ENCODE assay signal across 8 cellular contexts in the genomic region with DNA sequence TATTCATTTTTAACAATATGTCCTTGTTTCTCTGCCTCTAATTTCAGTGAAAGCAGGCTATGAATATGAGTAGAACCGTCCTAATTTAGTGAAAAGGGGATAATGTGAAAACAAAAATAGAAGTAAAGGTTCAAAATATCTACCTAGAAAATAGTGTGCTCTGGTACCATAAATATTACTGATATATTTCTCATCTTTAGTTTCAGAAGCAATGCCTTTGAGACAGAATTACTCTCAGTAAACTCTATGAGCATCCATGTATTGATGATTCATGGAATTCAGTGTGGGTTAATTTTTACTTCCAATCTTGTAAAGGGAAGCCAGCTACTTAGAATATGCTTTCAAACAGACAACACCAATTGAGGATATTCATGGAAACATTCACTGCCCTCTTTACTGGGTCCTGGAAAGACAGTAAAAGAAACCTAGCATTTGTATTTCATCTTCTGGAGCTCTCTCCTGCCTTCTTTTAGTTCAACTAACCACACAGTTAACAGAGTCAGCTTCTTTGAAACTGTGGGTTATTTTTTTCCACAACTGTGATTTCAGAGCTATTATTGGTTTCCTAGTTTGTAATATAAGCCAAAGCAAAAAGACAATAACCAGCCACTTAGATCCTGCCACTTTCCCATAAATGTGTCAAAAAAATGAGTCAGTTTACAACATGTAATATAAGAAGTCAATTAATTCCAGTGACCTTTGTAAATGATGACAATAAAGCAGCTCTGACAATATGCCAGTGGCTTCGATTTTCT. TPM values are rescaled to one million over a fixed set of nuclear protein-coding genes. Genes with fewer than 3 reads are reported as not detected.
DNase-seq lines count a peak whose midpoint lies in the region; ATAC-seq, FAIRE-seq and TF ChIP-seq lines count a peak whose summit lies in the region.

No MANE protein-coding gene starts in this region.

- H4K20me1 ChIP-seq in DOHH2 (ENCODE audit: control insufficient read depth, insufficient read depth, low read depth, low read length), result no peaks in the 10 kb centered on the region

- peak overlapping the region; percentile 40 for H3K9ac ChIP-seq in iPS-18a (ENCODE audit: low read length)

- peak overlapping the region; percentile 19 for H3K4me2 ChIP-seq in DOHH2 (ENCODE audit: low read length)

- H3K9me3 ChIP-seq in DOHH2 (ENCODE audit: control insufficient read depth, insufficient read depth, low read length) (no peaks in the 10 kb centered on the region), iPS-18a (ENCODE audit: control insufficient read depth, low read depth, low read length) (no peaks in the 10 kb centered on the region)

- H3K27me3 ChIP-seq in DOHH2 (ENCODE audit: control insufficient read depth, low read length), result no peaks in the 10 kb centered on the region
- no peaks in the 10 kb centered on the region for H3K27me3 ChIP-seq in iPS-18a (ENCODE audit: control insufficient read depth, insufficient read depth, low read length)

- no peak for TF ChIP-seq CTCF in DOHH2 (IDR thresholded peaks at IDR 0.05; ENCODE audit: low read depth, low read length, poor library complexity, severe bottlenecking)

- H3K4me3 ChIP-seq in DOHH2 (ENCODE audit: low read length), result no peak overlapping the region
- H3K4me3 ChIP-seq in iPS-18a (ENCODE audit: low read length), result peak overlapping the region; percentile 51

- H3K27ac ChIP-seq in DOHH2 (ENCODE audit: low read depth, low read length) (no peak overlapping the region), iPS-18a (ENCODE audit: low read length) (peak overlapping the region; percentile 6)

- peak; percentile 40 for DNase-seq in NCI-H2171 (lab: John Stamatoyannopoulos, UW)
- no peak for DNase-seq in mucosa of gallbladder (ENCODE audit: low spot score)
- DNase-seq in frontal cortex (ENCODE audit: low spot score in 2 of 2), result no peak
- no peak for DNase-seq in NCI-H446 treated with DMSO at 0.1 percent for 48 hours (lab: John Stamatoyannopoulos, UW)
- no peak for DNase-seq in AML-193 (lab: John Stamatoyannopoulos, UW)

- no peaks in the 10 kb centered on the region for H3K79me2 ChIP-seq in DOHH2 (ENCODE audit: control insufficient read depth, low read length)

- no peaks in the 10 kb centered on the region for H3K9me2 ChIP-seq in DOHH2 (replicated peaks; ENCODE audit: control insufficient read depth, low read length)

- FAIRE-seq in frontal cortex (lab: Jason Lieb, UNC), result no peak

- H3K36me3 ChIP-seq in DOHH2 (ENCODE audit: control insufficient read depth, low read length) (no peaks in the 10 kb centered on the region), iPS-18a (ENCODE audit: control insufficient read depth, low read depth, low read length) (no peaks in the 10 kb centered on the region)

- H3F3A ChIP-seq in DOHH2 (ENCODE audit: control insufficient read depth, insufficient read depth), result no peaks in the 10 kb centered on the region

- ATAC-seq in GM21717 (IDR thresholded peaks at IDR 0.05; ENCODE audit: unreplicated experiment), result peak; percentile 57

- H3K4me1 ChIP-seq in DOHH2 (ENCODE audit: control insufficient read depth, low read length) (peaks cover 16% of the 10 kb centered on the region), iPS-18a (ENCODE audit: control insufficient read depth, low read depth, low read length) (peaks cover 70% of the 10 kb centered on the region)

RNA-seq across cellular contexts. Expression of a gene that starts 1.7 kb away (rescaled TPM):
- total RNA-seq in mucosa of gallbladder, result 0.81 TPM
- 153 TPM for total RNA-seq in frontal cortex

Comparison
In these comparisons a context has a peak if more than half of its experiments do, and no peak if none do; other contexts are left out.
1. RNA of a gene that starts 1.7 kb away (total RNA-seq): 153 TPM in frontal cortex (single experiment); 0.81 TPM in mucosa of gallbladder (single experiment); every median in the first group is over 10 times any median in the second.